1 cellular context compared by ENCODE assay signal in genomic region chr6:127481628-127482027, GRCh38.
TF ChIP-seq lines count a peak whose summit lies in the region.

No MANE protein-coding gene starts in this region.

TF ChIP-seq in H1, 55 proteins besides CTCF, POLR2A, EP300 and RAD21:
- TF ChIP-seq CTBP2 (IDR thresholded peaks at IDR 0.05; ENCODE audit: borderline replicate concordance, insufficient read depth, insufficient read length, low read length) = no peak
- TF ChIP-seq ZNF274 (IDR thresholded peaks at IDR 0.05; ENCODE audit: borderline replicate concordance, extremely low read depth, low read length) = no peak
- TF ChIP-seq NRF1 (IDR thresholded peaks at IDR 0.05; ENCODE audit: low read depth, low read length) = no peak
- no peak for TF ChIP-seq MAFK (IDR thresholded peaks at IDR 0.05; ENCODE audit: low read depth, low read length)
- no peak for TF ChIP-seq POLR2AphosphoS5 (IDR thresholded peaks at IDR 0.05; ENCODE audit: low read depth, low read length)
- no peak for TF ChIP-seq SP2 (IDR thresholded peaks at IDR 0.05; ENCODE audit: low read length)
- no peak for TF ChIP-seq BACH1 (IDR thresholded peaks at IDR 0.05; ENCODE audit: low read length)
- no peak for TF ChIP-seq KDM4A (IDR thresholded peaks at IDR 0.05; ENCODE audit: low read depth, low read length, severe bottlenecking)
- TF ChIP-seq RXRA (IDR thresholded peaks at IDR 0.05; ENCODE audit: insufficient read depth, low read depth, low read length) = no peak
